21 cellular contexts compared by ENCODE assay signal in the genomic region with DNA sequence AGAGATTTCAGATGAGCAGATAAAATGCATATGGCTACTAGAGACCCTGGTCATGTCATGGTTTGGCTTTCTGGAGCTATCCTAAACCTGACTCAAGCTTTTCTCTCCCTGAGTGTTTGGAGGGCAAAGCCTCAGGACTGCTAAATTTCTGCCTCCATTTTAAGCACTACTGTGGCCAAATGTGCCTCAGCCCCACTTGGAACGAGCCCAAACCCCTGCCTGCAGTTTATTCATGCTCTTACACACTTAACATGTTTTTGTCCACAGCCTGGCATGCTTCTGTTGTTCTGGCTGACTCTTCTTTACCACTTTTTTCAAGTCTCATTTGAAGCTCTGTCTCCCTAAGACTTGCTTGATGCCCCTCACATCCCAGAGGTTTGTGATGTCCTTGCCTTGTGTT. TPM values are rescaled to one million over a fixed set of nuclear protein-coding genes. Genes with fewer than 3 reads are reported as not detected.
A peak's percentile ranks its signal among the peaks of the same experiment; 100 is the strongest.
DNase-seq lines count a peak whose midpoint lies in the region; ATAC-seq and TF ChIP-seq lines count a peak whose summit lies in the region.
"Had no signal": no experiment of that assay in that cellular context is flagged by ENCODE, and none has a peak within 500 bp of the region (broad histone marks: within the 10 kb centered on the region; RNA-seq: fewer than 3 reads in every experiment).

No MANE protein-coding gene starts in this region.

- H3K9ac ChIP-seq in OCI-LY1 (ENCODE audit: low read length) = peak overlapping the region; percentile 45; the same call in 1 of the 2 replicates
- H3K9ac ChIP-seq: KMS-11 had no signal

- peak overlapping the region; percentile 69 for H3K27ac ChIP-seq in left ventricle myocardium inferior (replicated peaks)
- H3K27ac ChIP-seq in OCI-LY1 (ENCODE audit: low read depth, low read length, poor library complexity, severe bottlenecking) = peak overlapping the region; percentile 97
- H3K27ac ChIP-seq: KMS-11 had no signal

- no peaks in the 10 kb centered on the region for H3F3A ChIP-seq in OCI-LY1 (ENCODE audit: insufficient read depth, low read length)

- peaks cover 10 to 13% of the 10 kb centered on the region in 2 donors for H3K9me3 Mint-ChIP-seq in stimulated activated naive B cell treated with anti-CD40 and anti-IgM and Interleukin-4, amounts not matched to agents 10 μg/mL and 1 μg/mL and 100 μg/mL, for 72 hours
- no peaks in the 10 kb centered on the region for H3K9me3 Mint-ChIP-seq in activated T-helper 2 cell treated with anti-CD3 and anti-CD28 coated beads, Interferon-gamma antibody, Interleukin-2, Interleukin-4, amounts not matched to agents 10 μg/mL and 5 μg/mL and 100 μg/mL, durations not matched to agents 14 hours and 24 hours and 36 hours
- H3K9me3 Mint-ChIP-seq: CD4-positive, CD25-positive, alpha-beta regulatory T cell; GM23338 had no signal

- H4K20me1 ChIP-seq in OCI-LY1 (ENCODE audit: insufficient read depth, low read length) = no peaks in the 10 kb centered on the region

- H3K27ac Mint-ChIP-seq in stimulated activated naive B cell treated with anti-CD40 and anti-IgM and Interleukin-4, amounts not matched to agents 10 μg/mL and 1 μg/mL and 100 μg/mL, for 72 hours = peak overlapping the region; percentile 9
- no peak overlapping the region for H3K27ac Mint-ChIP-seq in activated T-helper 2 cell treated with anti-CD3 and anti-CD28 coated beads, Interferon-gamma antibody, Interleukin-2, Interleukin-4, amounts not matched to agents 10 μg/mL and 5 μg/mL and 100 μg/mL, durations not matched to agents 14 hours and 24 hours and 36 hours
- H3K27ac Mint-ChIP-seq: GM23338 had no signal

- no peak for ATAC-seq in Right ventricle myocardium superior (ENCODE audit: poor library complexity)
- ATAC-seq in stimulated activated naive B cell treated with anti-CD40 and anti-IgM and Interleukin-4, amounts not matched to agents 10 μg/mL and 1 μg/mL and 100 μg/mL, for 72 hours (replicated peaks) = no peak
- ATAC-seq: GM23338, HCT116, HepG2, SK-N-SH treated with all-trans-retinoic acid at 6 μM for 48 hours had no signal

- TF ChIP-seq CTCF in left ventricle myocardium inferior (IDR thresholded peaks at IDR 0.05; ENCODE audit: borderline replicate concordance) (no peak), OCI-LY1 (IDR thresholded peaks at IDR 0.05; ENCODE audit: low read length) (no peak), fibroblast of mammary gland (conservative IDR thresholded peaks at IDR 0.05; ENCODE audit: control insufficient read depth, insufficient read depth, low read depth, low read length) (no peak)

- no peak overlapping the region for H3K4me3 ChIP-seq in left ventricle myocardium inferior
- H3K4me3 ChIP-seq in OCI-LY1 (ENCODE audit: low read depth, low read length, poor library complexity, severe bottlenecking) = no peak overlapping the region
- H3K4me3 ChIP-seq in fibroblast of mammary gland (ENCODE audit: control insufficient read depth, low read depth, low read length) = no peak overlapping the region
- H3K4me3 ChIP-seq: GM23338, Peyer's patch had no signal

- H3K27me3 ChIP-seq in left ventricle myocardium inferior (ENCODE audit: low read depth) (no peaks in the 10 kb centered on the region), OCI-LY1 (ENCODE audit: insufficient read depth, low read length) (no peaks in the 10 kb centered on the region)
- H3K27me3 ChIP-seq: Peyer's patch had no signal

- H3K36me3 Mint-ChIP-seq in stimulated activated naive B cell treated with anti-CD40 and anti-IgM and Interleukin-4, amounts not matched to agents 10 μg/mL and 1 μg/mL and 100 μg/mL, for 72 hours = peaks cover 34 to 48% of the 10 kb centered on the region in 2 donors
- H3K36me3 Mint-ChIP-seq in activated T-helper 2 cell treated with anti-CD3 and anti-CD28 coated beads, Interferon-gamma antibody, Interleukin-2, Interleukin-4, amounts not matched to agents 10 μg/mL and 5 μg/mL and 100 μg/mL, durations not matched to agents 14 hours and 24 hours and 36 hours (ENCODE audit: low read depth) = no peaks in the 10 kb centered on the region

- peaks cover 45% of the 10 kb centered on the region for H3K79me2 ChIP-seq in OCI-LY1 (ENCODE audit: insufficient read depth, low read length)

- peak overlapping the region; percentile 64; the same call in 1 of the 2 replicates for H3K4me2 ChIP-seq in OCI-LY1 (ENCODE audit: low read length)
- H3K4me2 ChIP-seq: GM23338, KMS-11 had no signal

- H3K4me3 Mint-ChIP-seq in stimulated activated naive B cell treated with anti-CD40 and anti-IgM and Interleukin-4, amounts not matched to agents 10 μg/mL and 1 μg/mL and 100 μg/mL, for 72 hours = no peak overlapping the region
- H3K4me3 Mint-ChIP-seq in activated T-helper 2 cell treated with anti-CD3 and anti-CD28 coated beads, Interferon-gamma antibody, Interleukin-2, Interleukin-4, amounts not matched to agents 10 μg/mL and 5 μg/mL and 100 μg/mL, durations not matched to agents 14 hours and 24 hours and 36 hours (ENCODE audit: low read depth) = no peak overlapping the region
- H3K4me3 Mint-ChIP-seq: CD4-positive, CD25-positive, alpha-beta regulatory T cell; GM23338 had no signal

- H3K9me3 ChIP-seq in left ventricle myocardium inferior (replicated peaks) (no peaks in the 10 kb centered on the region), OCI-LY1 (ENCODE audit: low read length) (no peaks in the 10 kb centered on the region)
- H3K9me3 ChIP-seq: Peyer's patch had no signal

- DNase-seq in left ventricle myocardium inferior = no peak
- DNase-seq in Right ventricle myocardium superior = no peak
- peak; percentile 43 for DNase-seq in fibroblast of mammary gland (ENCODE audit: low read depth)
- DNase-seq in stimulated activated naive B cell treated with anti-CD40 and anti-IgM and Interleukin-4, amounts not matched to agents 10 μg/mL and 1 μg/mL and 100 μg/mL, for 72 hours = no peak
- no peak for DNase-seq in activated T-helper 2 cell treated with anti-CD3 and anti-CD28 coated beads, Interferon-gamma antibody, Interleukin-2, Interleukin-4, amounts not matched to agents 10 μg/mL and 5 μg/mL and 100 μg/mL, durations not matched to agents 14 hours and 24 hours and 36 hours (ENCODE audit: low spot score)
- DNase-seq in activated CD4-positive, alpha-beta T cell treated with anti-CD3 and anti-CD28 coated beads, Interleukin-2, amount 50 U/mL, for 1 hour = no peak
- DNase-seq in NCI-H2107 treated with DMSO at 0.1 percent for 48 hours (lab: John Stamatoyannopoulos, UW; ENCODE audit: unreplicated experiment) = no peak
- DNase-seq: CD4-positive, CD25-positive, alpha-beta regulatory T cell; DMS79 treated with DMSO at 0.1 percent for 48 hours; NCI-H1048; NCI-H2081 treated with DMSO at 0.1 percent for 48 hours; NCI-H2227 treated with DMSO at 0.1 percent for 48 hours; NCI-H524; Peyer's patch; SHP77 treated with DMSO at 0.1 percent for 48 hours had no signal

- H3K36me3 ChIP-seq in left ventricle myocardium inferior = no peaks in the 10 kb centered on the region
- H3K36me3 ChIP-seq in OCI-LY1 (ENCODE audit: insufficient read depth, low read length) = peaks cover 26% of the 10 kb centered on the region; the same call in 1 of the 2 replicates

- no peaks in the 10 kb centered on the region for H3K27me3 Mint-ChIP-seq in stimulated activated naive B cell treated with anti-CD40 and anti-IgM and Interleukin-4, amounts not matched to agents 10 μg/mL and 1 μg/mL and 100 μg/mL, for 72 hours
- peaks cover 45% of the 10 kb centered on the region for H3K27me3 Mint-ChIP-seq in activated T-helper 2 cell treated with anti-CD3 and anti-CD28 coated beads, Interferon-gamma antibody, Interleukin-2, Interleukin-4, amounts not matched to agents 10 μg/mL and 5 μg/mL and 100 μg/mL, durations not matched to agents 14 hours and 24 hours and 36 hours (ENCODE audit: low read depth)
- H3K27me3 Mint-ChIP-seq: CD4-positive, CD25-positive, alpha-beta regulatory T cell had no signal

- H2AFZ ChIP-seq in OCI-LY1 (ENCODE audit: low read length) = no peak overlapping the region
- H2AFZ ChIP-seq: GM23338 had no signal

- H3K4me1 Mint-ChIP-seq in stimulated activated naive B cell treated with anti-CD40 and anti-IgM and Interleukin-4, amounts not matched to agents 10 μg/mL and 1 μg/mL and 100 μg/mL, for 72 hours = peaks cover 65 to 97% of the 10 kb centered on the region in 2 donors
- peaks cover 19% of the 10 kb centered on the region for H3K4me1 Mint-ChIP-seq in activated T-helper 2 cell treated with anti-CD3 and anti-CD28 coated beads, Interferon-gamma antibody, Interleukin-2, Interleukin-4, amounts not matched to agents 10 μg/mL and 5 μg/mL and 100 μg/mL, durations not matched to agents 14 hours and 24 hours and 36 hours (ENCODE audit: low read depth)

- no peaks in the 10 kb centered on the region for H3K9me2 ChIP-seq in OCI-LY1 (ENCODE audit: low read depth, low read length)

- H3K4me1 ChIP-seq in left ventricle myocardium inferior (peaks cover 95% of the 10 kb centered on the region), OCI-LY1 (ENCODE audit: insufficient read depth, low read length, severe bottlenecking) (peaks cover 100% of the 10 kb centered on the region)

- intact Hi-C loops in left ventricle myocardium inferior (cut with micrococcal nuclease) (no loop called here), Right ventricle myocardium superior (cut with DNase I) (no loop called here)
- intact Hi-C loops in activated T-helper 2 cell treated with anti-CD3 and anti-CD28 coated beads, Interferon-gamma antibody, Interleukin-2, Interleukin-4, amounts not matched to agents 10 μg/mL and 5 μg/mL and 100 μg/mL, durations not matched to agents 14 hours and 24 hours and 36 hours (cut with micrococcal nuclease) = no loop called here

RNA-seq across cellular contexts. Expression of a gene that starts 24.7 kb away (rescaled TPM):
- 98.7 TPM for total RNA-seq in left ventricle myocardium inferior
- total RNA-seq in Right ventricle myocardium superior = 82.8 TPM
- 14.0 and 14.1 TPM in 2 replicates for total RNA-seq in activated T-helper 2 cell treated with anti-CD3 and anti-CD28 coated beads, Interferon-gamma antibody, Interleukin-2, Interleukin-4, amounts not matched to agents 10 μg/mL and 5 μg/mL and 100 μg/mL, durations not matched to agents 14 hours and 24 hours and 36 hours
